Comparison of ENCODE assay signal across 1 cellular context in genomic region chr10:86747796-86748581, GRCh38.
TF ChIP-seq lines count a peak whose summit lies in the region.

No MANE protein-coding gene starts in this region.

TF ChIP-seq in IMR-90, 13 proteins besides CTCF, POLR2A, EP300 and RAD21:
- no peak for TF ChIP-seq SMC3 (IDR thresholded peaks at IDR 0.05; ENCODE audit: low read depth, low read length)
- TF ChIP-seq USF2 (IDR thresholded peaks at IDR 0.05; ENCODE audit: low read depth, low read length): peak; percentile 93
- no peak for TF ChIP-seq MAZ (IDR thresholded peaks at IDR 0.05; ENCODE audit: borderline replicate concordance, low read depth, low read length)
- TF ChIP-seq MAFK (IDR thresholded peaks at IDR 0.05; ENCODE audit: low read depth, low read length): no peak
- TF ChIP-seq BHLHE40 (IDR thresholded peaks at IDR 0.05; ENCODE audit: low read depth, low read length): peak; percentile 90
- TF ChIP-seq MXI1 (IDR thresholded peaks at IDR 0.05; ENCODE audit: borderline replicate concordance, low read depth, low read length): no peak
